ENCODE assay signal across 8 cellular contexts in the genomic region with DNA sequence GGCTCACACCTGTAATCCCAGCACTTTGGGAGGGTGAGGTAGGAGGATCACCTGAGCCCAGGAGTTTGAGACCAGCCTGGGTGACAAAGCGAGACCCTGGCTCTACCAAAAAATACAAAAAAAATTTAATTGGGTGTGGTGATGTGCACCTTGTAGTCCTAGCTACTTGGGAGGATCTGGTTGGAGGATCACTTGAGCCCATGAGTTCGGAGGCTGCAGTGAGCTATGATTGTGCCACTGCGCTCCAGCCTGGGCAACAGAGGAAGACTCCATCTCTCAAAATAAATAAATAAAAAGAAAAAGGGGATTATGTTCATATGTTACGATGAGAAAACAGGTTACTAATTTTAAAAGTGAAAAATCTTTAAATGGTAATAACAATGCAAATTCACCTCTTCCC. TPM values are rescaled to one million over a fixed set of nuclear protein-coding genes. Genes with fewer than 3 reads are reported as not detected.
DNase-seq lines count a peak whose midpoint lies in the region; ATAC-seq and TF ChIP-seq lines count a peak whose summit lies in the region.

No MANE protein-coding gene starts in this region.

- H3K36me3 Mint-ChIP-seq in activated CD8-positive, alpha-beta memory T cell treated with anti-CD3 and anti-CD28 coated beads, Interleukin-2, amount 10 ng/mL, durations not matched to agents 7 days and 5 days, result peaks cover 29% of the 10 kb centered on the region
- H3K36me3 Mint-ChIP-seq in activated CD4-positive, alpha-beta memory T cell treated with anti-CD3 and anti-CD28 coated beads, Interleukin-2, amount 10 ng/mL, durations not matched to agents 7 days and 5 days (ENCODE audit: low read depth), result peaks cover 38% of the 10 kb centered on the region

- peak overlapping the region; percentile 96 for H3K4me3 Mint-ChIP-seq in activated CD8-positive, alpha-beta memory T cell treated with anti-CD3 and anti-CD28 coated beads, Interleukin-2, amount 10 ng/mL, durations not matched to agents 7 days and 5 days
- peak overlapping the region; percentile 96 for H3K4me3 Mint-ChIP-seq in activated CD4-positive, alpha-beta memory T cell treated with anti-CD3 and anti-CD28 coated beads, Interleukin-2, amount 10 ng/mL, durations not matched to agents 7 days and 5 days

- no peak for DNase-seq in activated CD8-positive, alpha-beta memory T cell treated with anti-CD3 and anti-CD28 coated beads, Interleukin-2, amount 10 ng/mL, durations not matched to agents 7 days and 5 days
- DNase-seq in activated CD8-positive, alpha-beta memory T cell treated with anti-CD3 and anti-CD28 coated beads for 24 hours, result no peak
- no peak for DNase-seq in activated CD4-positive, alpha-beta memory T cell treated with anti-CD3 and anti-CD28 coated beads, Interleukin-2, amount 10 ng/mL, durations not matched to agents 7 days and 5 days
- DNase-seq in thoracic aorta (ENCODE audit: low spot score), result no peak
- no peak for DNase-seq in SHP77 (lab: John Stamatoyannopoulos, UW)

- H3K4me1 Mint-ChIP-seq in activated CD8-positive, alpha-beta memory T cell treated with anti-CD3 and anti-CD28 coated beads, Interleukin-2, amount 10 ng/mL, durations not matched to agents 7 days and 5 days, result peaks cover 53% of the 10 kb centered on the region
- H3K4me1 Mint-ChIP-seq in activated CD4-positive, alpha-beta memory T cell treated with anti-CD3 and anti-CD28 coated beads, Interleukin-2, amount 10 ng/mL, durations not matched to agents 7 days and 5 days, result peaks cover 55% of the 10 kb centered on the region

- POLR2A ChIA-PET in activated CD4-positive, alpha-beta memory T cell treated with anti-CD3 and anti-CD28 coated beads, Interleukin-2, amount 10 ng/mL, durations not matched to agents 7 days and 5 days (lab: Charles Lee), result interaction anchor here (0.6 to 8.6 kb wide), 11 partner anchors 8 to 948 kb away, joined by 3 to 186 read pairs (median 4); partner anchors contain the start of genes ADAT1, GLG1, KARS1 and PSMD7

- H3K9me3 ChIP-seq in iPS-18c (ENCODE audit: control insufficient read depth, insufficient read depth, low read length), result no peaks in the 10 kb centered on the region
- H3K9me3 ChIP-seq in thoracic aorta, result no peaks in the 10 kb centered on the region

- H3K9me3 Mint-ChIP-seq in activated CD8-positive, alpha-beta memory T cell treated with anti-CD3 and anti-CD28 coated beads, Interleukin-2, amount 10 ng/mL, durations not matched to agents 7 days and 5 days (ENCODE audit: low read depth), result no peaks in the 10 kb centered on the region
- no peaks in the 10 kb centered on the region for H3K9me3 Mint-ChIP-seq in activated CD4-positive, alpha-beta memory T cell treated with anti-CD3 and anti-CD28 coated beads, Interleukin-2, amount 10 ng/mL, durations not matched to agents 7 days and 5 days

- H3K27ac Mint-ChIP-seq in activated CD8-positive, alpha-beta memory T cell treated with anti-CD3 and anti-CD28 coated beads, Interleukin-2, amount 10 ng/mL, durations not matched to agents 7 days and 5 days, result peak overlapping the region; percentile 100
- peak overlapping the region; percentile 81 for H3K27ac Mint-ChIP-seq in activated CD4-positive, alpha-beta memory T cell treated with anti-CD3 and anti-CD28 coated beads, Interleukin-2, amount 10 ng/mL, durations not matched to agents 7 days and 5 days

- H3K4me1 ChIP-seq in thoracic aorta (ENCODE audit: control insufficient read depth in 1 of 2, low read depth in 2 of 2), result peaks cover 0 to 17% of the 10 kb centered on the region in 2 donors

- H3K4me3 ChIP-seq in iPS-18c (ENCODE audit: insufficient read depth, low read depth, low read length), result peak overlapping the region; percentile 66
- H3K4me3 ChIP-seq in thoracic aorta, result peak overlapping the region; percentile 88

- no peak overlapping the region for H3K27ac ChIP-seq in thoracic aorta

- CTCF ChIA-PET in activated CD8-positive, alpha-beta memory T cell treated with anti-CD3 and anti-CD28 coated beads, Interleukin-2, amount 10 ng/mL, durations not matched to agents 7 days and 5 days (lab: Charles Lee), result interaction anchor here (0.7 to 2.3 kb wide), 6 partner anchors 8 to 410 kb away, joined by 3 to 12 read pairs (median 4); partner anchors contain the start of genes RFWD3 and ZNRF1
- CTCF ChIA-PET in activated CD4-positive, alpha-beta memory T cell treated with anti-CD3 and anti-CD28 coated beads, Interleukin-2, amount 10 ng/mL, durations not matched to agents 7 days and 5 days (lab: Charles Lee), result interaction anchor here (1.3 to 7.2 kb wide), 4 partner anchors 11 to 163 kb away, joined by 3 to 25 read pairs (median 8); partner anchors contain the start of gene RFWD3

- ATAC-seq in activated CD8-positive, alpha-beta memory T cell treated with anti-CD3 and anti-CD28 coated beads, Interleukin-2, amount 10 ng/mL, durations not matched to agents 7 days and 5 days, result no peak
- ATAC-seq in thoracic aorta (ENCODE audit: insufficient number of reproducible peaks, low FRiP score, low read depth), result no peak
- no peak for ATAC-seq in GM19467 (IDR thresholded peaks at IDR 0.05; ENCODE audit: unreplicated experiment)
- ATAC-seq in GM21786 (IDR thresholded peaks at IDR 0.05; ENCODE audit: unreplicated experiment), result no peak

- no peaks in the 10 kb centered on the region for H3K27me3 ChIP-seq in thoracic aorta (replicated peaks; ENCODE audit: insufficient read depth)

- TF ChIP-seq CTCF in thoracic aorta (IDR thresholded peaks at IDR 0.05), result no peak

- no peaks in the 10 kb centered on the region for H3K36me3 ChIP-seq in thoracic aorta

- no peaks in the 10 kb centered on the region for H3K27me3 Mint-ChIP-seq in activated CD8-positive, alpha-beta memory T cell treated with anti-CD3 and anti-CD28 coated beads, Interleukin-2, amount 10 ng/mL, durations not matched to agents 7 days and 5 days
- H3K27me3 Mint-ChIP-seq in activated CD4-positive, alpha-beta memory T cell treated with anti-CD3 and anti-CD28 coated beads, Interleukin-2, amount 10 ng/mL, durations not matched to agents 7 days and 5 days, result no peaks in the 10 kb centered on the region

RNA-seq across cellular contexts. Expression of gene MLKL, which starts 1.0 kb away (rescaled TPM):
- total RNA-seq in activated CD8-positive, alpha-beta memory T cell treated with anti-CD3 and anti-CD28 coated beads, Interleukin-2, amount 10 ng/mL, durations not matched to agents 7 days and 5 days, result 10 to 100 TPM; 26.1 to 35.5 TPM
- total RNA-seq in activated CD4-positive, alpha-beta memory T cell treated with anti-CD3 and anti-CD28 coated beads, Interleukin-2, amount 10 ng/mL, durations not matched to agents 7 days and 5 days, result 10 to 100 TPM; 42.8 to 45.2 TPM
- 10 to 100 TPM; 11.4 to 47.0 TPM for total RNA-seq in thoracic aorta

RNA-seq across cellular contexts. Expression of gene RFWD3, which starts 33.0 kb away (rescaled TPM):
- total RNA-seq in activated CD8-positive, alpha-beta memory T cell treated with anti-CD3 and anti-CD28 coated beads, Interleukin-2, amount 10 ng/mL, durations not matched to agents 7 days and 5 days, result 100 to 1,000 TPM; 121 to 162 TPM
- 100 to 1,000 TPM in 1 of 2 experiments, 10 to 100 TPM in 1; 99.5 to 107 TPM for total RNA-seq in activated CD4-positive, alpha-beta memory T cell treated with anti-CD3 and anti-CD28 coated beads, Interleukin-2, amount 10 ng/mL, durations not matched to agents 7 days and 5 days
- total RNA-seq in thoracic aorta, result 10 to 100 TPM; 16.7 to 28.8 TPM
